26 cellular contexts compared by ENCODE assay signal in genomic region chr16:53175118-53175517, GRCh38.
"Had no signal": no experiment of that assay in that cellular context is flagged by ENCODE, and none has a peak within 500 bp of the region (broad histone marks: within the 10 kb centered on the region; RNA-seq: fewer than 3 reads in every experiment).

No MANE protein-coding gene starts in this region.

- H3K27ac Mint-ChIP-seq: activated CD4-positive, alpha-beta memory T cell treated with anti-CD3 and anti-CD28 coated beads, Interleukin-2, amount 10 ng/mL, durations not matched to agents 7 days and 5 days; activated CD4-positive, alpha-beta T cell treated with anti-CD3 and anti-CD28 coated beads for 36 hours; activated CD4-positive, alpha-beta T cell treated with anti-CD3 and anti-CD28 coated beads, Interleukin-2, amount 10 ng/mL, durations not matched to agents 7 days and 5 days; activated naive CD8-positive, alpha-beta T cell; activated T-helper 17 cell treated with anti-CD3 and anti-CD28 coated beads, Interleukin-2, amount 50 U/mL, for 72 hours; dendritic cell treated with granulocyte-macrophage colony-stimulating factor and Interleukin-4, amounts not matched to agents 40 ng/mL and 50 ng/mL, for 4 days had no signal

- H3K27ac ChIP-seq: cardiac muscle cell, coronary artery, dorsolateral prefrontal cortex, epithelial cell of prostate had no signal

- H3K4me1 Mint-ChIP-seq: activated CD4-positive, alpha-beta memory T cell treated with anti-CD3 and anti-CD28 coated beads, Interleukin-2, amount 10 ng/mL, durations not matched to agents 7 days and 5 days; activated CD4-positive, alpha-beta T cell treated with anti-CD3 and anti-CD28 coated beads for 36 hours; activated CD4-positive, alpha-beta T cell treated with anti-CD3 and anti-CD28 coated beads, Interleukin-2, amount 10 ng/mL, durations not matched to agents 7 days and 5 days; activated T-helper 17 cell treated with anti-CD3 and anti-CD28 coated beads, Interleukin-2, amount 50 U/mL, for 72 hours had no signal

- H3K27me3 Mint-ChIP-seq: activated CD4-positive, alpha-beta memory T cell treated with anti-CD3 and anti-CD28 coated beads, Interleukin-2, amount 10 ng/mL, durations not matched to agents 7 days and 5 days; activated CD4-positive, alpha-beta T cell treated with anti-CD3 and anti-CD28 coated beads for 36 hours; activated CD4-positive, alpha-beta T cell treated with anti-CD3 and anti-CD28 coated beads, Interleukin-2, amount 10 ng/mL, durations not matched to agents 7 days and 5 days; activated naive CD8-positive, alpha-beta T cell; activated T-helper 17 cell treated with anti-CD3 and anti-CD28 coated beads, Interleukin-2, amount 50 U/mL, for 72 hours; dendritic cell treated with granulocyte-macrophage colony-stimulating factor and Interleukin-4, amounts not matched to agents 40 ng/mL and 50 ng/mL, for 4 days; effector memory CD8-positive, alpha-beta T cell had no signal

- H3K4me3 Mint-ChIP-seq: activated CD4-positive, alpha-beta memory T cell treated with anti-CD3 and anti-CD28 coated beads, Interleukin-2, amount 10 ng/mL, durations not matched to agents 7 days and 5 days; activated CD4-positive, alpha-beta T cell treated with anti-CD3 and anti-CD28 coated beads for 36 hours; activated CD4-positive, alpha-beta T cell treated with anti-CD3 and anti-CD28 coated beads, Interleukin-2, amount 10 ng/mL, durations not matched to agents 7 days and 5 days; activated naive CD8-positive, alpha-beta T cell; activated T-cell treated with anti-CD3 and anti-CD28 coated beads, Interleukin-2, amount 50 U/mL, for 4 hours; activated T-helper 17 cell treated with anti-CD3 and anti-CD28 coated beads, Interleukin-2, amount 50 U/mL, for 72 hours; dendritic cell treated with granulocyte-macrophage colony-stimulating factor and Interleukin-4, amounts not matched to agents 40 ng/mL and 50 ng/mL, for 4 days; effector memory CD8-positive, alpha-beta T cell had no signal

- DNase-seq: activated CD4-positive, alpha-beta memory T cell treated with anti-CD3 and anti-CD28 coated beads, Interleukin-2, amount 10 ng/mL, durations not matched to agents 7 days and 5 days; activated CD4-positive, alpha-beta T cell treated with anti-CD3 and anti-CD28 coated beads for 36 hours; activated CD4-positive, alpha-beta T cell treated with anti-CD3 and anti-CD28 coated beads, Interleukin-2, amount 10 ng/mL, durations not matched to agents 7 days and 5 days; activated CD4-positive, alpha-beta T cell treated with anti-CD3 and anti-CD28 coated beads, Interleukin-2, amount 50 U/mL, for 4 hours; activated CD4-positive, CD25-positive, alpha-beta regulatory T cell; activated CD4-positive, CD25-positive, alpha-beta regulatory T cell treated with anti-CD3 and anti-CD28 coated beads, Interleukin-2, amount 50 U/mL, for 72 hours; activated CD8-positive, alpha-beta memory T cell treated with anti-CD3 and anti-CD28 coated beads, Interleukin-2, amount 50 U/mL, for 48 hours; activated effector memory CD4-positive, alpha-beta T cell treated with Interleukin-2 at 50 U/mL for 16 hours; activated gamma-delta T cell treated with Interleukin-2 at 50 U/mL for 16 hours; activated naive CD4-positive, alpha-beta T cell treated with anti-CD3 and anti-CD28 coated beads, Interleukin-2, amount 50 U/mL, for 16 hours; activated naive CD4-positive, alpha-beta T cell treated with Interleukin-2 at 50 U/mL for 16 hours; activated T-cell treated with anti-CD3 and anti-CD28 coated beads, Interleukin-2, amount 50 U/mL, for 4 hours; amniotic stem cell; anterior cingulate cortex; central memory CD4-positive, alpha-beta T cell; dorsolateral prefrontal cortex; effector memory CD8-positive, alpha-beta T cell; foreskin fibroblast; head of caudate nucleus had no signal

- H3K9me3 Mint-ChIP-seq: activated CD4-positive, alpha-beta memory T cell treated with anti-CD3 and anti-CD28 coated beads, Interleukin-2, amount 10 ng/mL, durations not matched to agents 7 days and 5 days; activated CD4-positive, alpha-beta T cell treated with anti-CD3 and anti-CD28 coated beads, Interleukin-2, amount 10 ng/mL, durations not matched to agents 7 days and 5 days; activated T-cell treated with anti-CD3 and anti-CD28 coated beads, Interleukin-2, amount 50 U/mL, for 4 hours; activated T-helper 17 cell treated with anti-CD3 and anti-CD28 coated beads, Interleukin-2, amount 50 U/mL, for 72 hours; dendritic cell treated with granulocyte-macrophage colony-stimulating factor and Interleukin-4, amounts not matched to agents 40 ng/mL and 50 ng/mL, for 4 days; effector memory CD8-positive, alpha-beta T cell had no signal

- ATAC-seq: activated CD4-positive, alpha-beta T cell treated with anti-CD3 and anti-CD28 coated beads for 36 hours; activated T-cell treated with anti-CD3 and anti-CD28 coated beads, Interleukin-2, amount 50 U/mL, for 4 hours; activated T-helper 17 cell treated with anti-CD3 and anti-CD28 coated beads, Interleukin-2, amount 50 U/mL, for 72 hours; effector memory CD8-positive, alpha-beta T cell had no signal

- H3K27me3 ChIP-seq: cardiac muscle cell, dorsolateral prefrontal cortex had no signal

- FAIRE-seq: frontal cortex had no signal

- H3K4me3 ChIP-seq: cardiac muscle cell, coronary artery, dorsolateral prefrontal cortex had no signal
